Comparison of ENCODE assay signal across 14 cellular contexts in the genomic region with DNA sequence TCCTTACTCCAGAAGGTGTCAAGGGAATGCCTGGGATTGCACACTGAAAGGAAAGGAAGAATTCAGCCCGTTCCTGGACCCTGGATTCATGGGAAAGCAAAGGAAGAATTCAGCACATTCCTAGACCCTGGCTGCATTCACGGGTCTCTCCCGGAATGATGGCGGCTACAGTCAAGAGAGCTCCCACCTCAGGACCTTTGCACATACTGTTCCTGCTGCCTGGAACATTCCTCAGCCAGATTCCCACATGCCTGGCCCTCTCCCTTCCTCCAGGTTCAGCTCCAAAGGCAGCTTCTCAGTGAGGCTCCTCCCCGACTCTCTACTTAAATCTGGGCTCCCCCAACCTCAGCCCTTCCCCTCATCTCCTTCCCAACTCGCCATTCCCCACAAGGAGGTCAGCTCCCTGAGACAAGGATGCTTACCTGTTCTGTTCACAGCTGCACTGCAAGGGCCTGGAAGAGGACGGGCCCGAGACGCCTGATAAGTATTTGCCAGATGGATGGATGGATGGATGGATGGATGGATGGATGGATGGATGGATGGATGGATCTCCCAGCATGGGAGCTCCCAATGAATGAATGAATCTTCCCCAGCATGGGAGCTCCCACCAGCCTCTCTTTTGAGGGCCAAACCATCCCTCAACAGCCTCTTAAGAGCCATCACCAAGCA.
"Had no signal": no experiment of that assay in that cellular context is flagged by ENCODE, and none has a peak within 500 bp of the region (broad histone marks: within the 10 kb centered on the region; RNA-seq: fewer than 3 reads in every experiment).

No MANE protein-coding gene starts in this region.

- ATAC-seq: activated CD8-positive, alpha-beta T cell treated with anti-CD3 and anti-CD28 coated beads for 36 hours; activated T-cell treated with anti-CD3 and anti-CD28 coated beads, Interleukin-2, amount 50 U/mL, for 4 hours; esophagus mucosa; stimulated activated memory B cell treated with anti-CD40 and anti-IgM and Interleukin-4, amounts not matched to agents 10 μg/mL and 1 μg/mL and 100 μg/mL, for 72 hours; WTC11 had no signal

- H3K36me3 ChIP-seq: transverse colon had no signal

- DNase-seq: activated CD4-positive, alpha-beta T cell treated with anti-CD3 and anti-CD28 coated beads for 48 hours; activated CD8-positive, alpha-beta T cell treated with anti-CD3 and anti-CD28 coated beads for 36 hours; activated gamma-delta T cell treated with Interleukin-2 at 50 U/mL for 16 hours; activated naive CD8-positive, alpha-beta T cell treated with anti-CD3 and anti-CD28 coated beads, Interleukin-2, amount 10 ng/mL, durations not matched to agents 7 days and 5 days; activated T-cell treated with anti-CD3 and anti-CD28 coated beads, Interleukin-2, amount 50 U/mL, for 4 hours; stimulated activated CD4-positive, alpha-beta T cell treated with anti-CD3 and anti-CD28 coated beads, Interleukin-12 subunit alpha, Interleukin-12 subunit beta, amount 100 ng/mL, for 4 hours; T-helper 2 cell had no signal

- H3K4me3 ChIP-seq: transverse colon had no signal

- H3K9me3 Mint-ChIP-seq: activated CD8-positive, alpha-beta T cell treated with anti-CD3 and anti-CD28 coated beads for 36 hours; activated naive CD8-positive, alpha-beta T cell treated with anti-CD3 and anti-CD28 coated beads, Interleukin-2, amount 10 ng/mL, durations not matched to agents 7 days and 5 days; activated T-cell treated with anti-CD3 and anti-CD28 coated beads, Interleukin-2, amount 50 U/mL, for 4 hours; stimulated activated memory B cell treated with anti-CD40 and anti-IgM and Interleukin-4, amounts not matched to agents 10 μg/mL and 1 μg/mL and 100 μg/mL, for 72 hours; WTC11 had no signal

- H3K27me3 Mint-ChIP-seq: activated CD8-positive, alpha-beta T cell treated with anti-CD3 and anti-CD28 coated beads for 36 hours; activated naive CD8-positive, alpha-beta T cell treated with anti-CD3 and anti-CD28 coated beads, Interleukin-2, amount 10 ng/mL, durations not matched to agents 7 days and 5 days; stimulated activated memory B cell treated with anti-CD40 and anti-IgM and Interleukin-4, amounts not matched to agents 10 μg/mL and 1 μg/mL and 100 μg/mL, for 72 hours had no signal

- H3K9me3 ChIP-seq: transverse colon had no signal

- H3K27ac Mint-ChIP-seq: activated CD8-positive, alpha-beta T cell treated with anti-CD3 and anti-CD28 coated beads for 36 hours; activated naive CD8-positive, alpha-beta T cell treated with anti-CD3 and anti-CD28 coated beads, Interleukin-2, amount 10 ng/mL, durations not matched to agents 7 days and 5 days; stimulated activated memory B cell treated with anti-CD40 and anti-IgM and Interleukin-4, amounts not matched to agents 10 μg/mL and 1 μg/mL and 100 μg/mL, for 72 hours had no signal

- H3K4me3 Mint-ChIP-seq: activated CD8-positive, alpha-beta T cell treated with anti-CD3 and anti-CD28 coated beads for 36 hours; activated naive CD8-positive, alpha-beta T cell treated with anti-CD3 and anti-CD28 coated beads, Interleukin-2, amount 10 ng/mL, durations not matched to agents 7 days and 5 days; activated T-cell treated with anti-CD3 and anti-CD28 coated beads, Interleukin-2, amount 50 U/mL, for 4 hours; stimulated activated memory B cell treated with anti-CD40 and anti-IgM and Interleukin-4, amounts not matched to agents 10 μg/mL and 1 μg/mL and 100 μg/mL, for 72 hours; WTC11 had no signal

- H3K27me3 ChIP-seq: transverse colon had no signal

- FAIRE-seq: bronchial epithelial cell, colon, TTC549 had no signal
